In genomic region chr17:57892146-57892819, GRCh38 we compare ENCODE assay signal across 8 cellular contexts. TPM values are rescaled to one million over a fixed set of nuclear protein-coding genes. Genes with fewer than 3 reads are reported as not detected.
DNase-seq lines count a peak whose midpoint lies in the region; ATAC-seq and TF ChIP-seq lines count a peak whose summit lies in the region.

No MANE protein-coding gene starts in this region.

- DNase-seq in ELR (ENCODE audit: low read depth) (peak; percentile 90), RPMI7951 (ENCODE audit: low read depth) (peak; percentile 84), fibroblast of peridontal ligament (ENCODE audit: extremely low read depth) (peak; percentile 93)
- DNase-seq in activated T-helper 2 cell treated with anti-CD3 and anti-CD28 coated beads, Interferon-gamma antibody, Interleukin-2, Interleukin-4, amounts not matched to agents 10 μg/mL and 5 μg/mL and 100 μg/mL, durations not matched to agents 14 hours and 24 hours and 36 hours (ENCODE audit: low spot score) = peak; percentile 66

- no peak overlapping the region for H3K27ac Mint-ChIP-seq in activated T-helper 2 cell treated with anti-CD3 and anti-CD28 coated beads, Interferon-gamma antibody, Interleukin-2, Interleukin-4, amounts not matched to agents 10 μg/mL and 5 μg/mL and 100 μg/mL, durations not matched to agents 14 hours and 24 hours and 36 hours
- peak overlapping the region; percentile 99 to 100 (median 99) for H3K27ac Mint-ChIP-seq in nephron
- no peak overlapping the region for H3K27ac Mint-ChIP-seq in stimulated activated memory B cell treated with anti-CD40 and anti-IgM and Interleukin-4, amounts not matched to agents 10 μg/mL and 1 μg/mL and 100 μg/mL, for 72 hours

- H3K27ac ChIP-seq in HUES64 (ENCODE audit: low read depth, low read length) = peak overlapping the region; percentile 74

- no peak overlapping the region for H3K4me3 ChIP-seq in HUES64 (ENCODE audit: low read length)

- no peaks in the 10 kb centered on the region for H3K27me3 ChIP-seq in HUES64 (ENCODE audit: insufficient read depth, low read length)

- no peaks in the 10 kb centered on the region for H3K9me3 ChIP-seq in HUES64 (ENCODE audit: insufficient read depth, low read depth, low read length)

- no peaks in the 10 kb centered on the region for H3K9me3 Mint-ChIP-seq in activated T-helper 2 cell treated with anti-CD3 and anti-CD28 coated beads, Interferon-gamma antibody, Interleukin-2, Interleukin-4, amounts not matched to agents 10 μg/mL and 5 μg/mL and 100 μg/mL, durations not matched to agents 14 hours and 24 hours and 36 hours
- no peaks in the 10 kb centered on the region for H3K9me3 Mint-ChIP-seq in nephron
- no peaks in the 10 kb centered on the region for H3K9me3 Mint-ChIP-seq in stimulated activated memory B cell treated with anti-CD40 and anti-IgM and Interleukin-4, amounts not matched to agents 10 μg/mL and 1 μg/mL and 100 μg/mL, for 72 hours

- WGBS in HUES64 = 54% methylated on average over 6 of the region's 6 CpGs

- no peaks in the 10 kb centered on the region for H3K36me3 ChIP-seq in HUES64 (ENCODE audit: insufficient read depth, low read length)

- no peaks in the 10 kb centered on the region for H3K36me3 Mint-ChIP-seq in activated T-helper 2 cell treated with anti-CD3 and anti-CD28 coated beads, Interferon-gamma antibody, Interleukin-2, Interleukin-4, amounts not matched to agents 10 μg/mL and 5 μg/mL and 100 μg/mL, durations not matched to agents 14 hours and 24 hours and 36 hours (ENCODE audit: low read depth)
- H3K36me3 Mint-ChIP-seq in nephron (ENCODE audit: low read depth) = no peaks in the 10 kb centered on the region
- H3K36me3 Mint-ChIP-seq in stimulated activated memory B cell treated with anti-CD40 and anti-IgM and Interleukin-4, amounts not matched to agents 10 μg/mL and 1 μg/mL and 100 μg/mL, for 72 hours = no peaks in the 10 kb centered on the region

- H3K4me1 Mint-ChIP-seq in activated T-helper 2 cell treated with anti-CD3 and anti-CD28 coated beads, Interferon-gamma antibody, Interleukin-2, Interleukin-4, amounts not matched to agents 10 μg/mL and 5 μg/mL and 100 μg/mL, durations not matched to agents 14 hours and 24 hours and 36 hours (ENCODE audit: low read depth) = peaks cover 12% of the 10 kb centered on the region
- peaks cover 76% of the 10 kb centered on the region for H3K4me1 Mint-ChIP-seq in nephron
- H3K4me1 Mint-ChIP-seq in stimulated activated memory B cell treated with anti-CD40 and anti-IgM and Interleukin-4, amounts not matched to agents 10 μg/mL and 1 μg/mL and 100 μg/mL, for 72 hours = peaks cover 12% of the 10 kb centered on the region

- peak; percentile 75 for ATAC-seq in stimulated activated memory B cell treated with anti-CD40 and anti-IgM and Interleukin-4, amounts not matched to agents 10 μg/mL and 1 μg/mL and 100 μg/mL, for 72 hours
- no peak for ATAC-seq in HG03097 (IDR thresholded peaks at IDR 0.05; ENCODE audit: low FRiP score, unreplicated experiment)

- peaks cover 12% of the 10 kb centered on the region for H3K4me1 ChIP-seq in HUES64 (ENCODE audit: insufficient read depth, low read length)

- peaks cover 4% of the 10 kb centered on the region for H3K27me3 Mint-ChIP-seq in activated T-helper 2 cell treated with anti-CD3 and anti-CD28 coated beads, Interferon-gamma antibody, Interleukin-2, Interleukin-4, amounts not matched to agents 10 μg/mL and 5 μg/mL and 100 μg/mL, durations not matched to agents 14 hours and 24 hours and 36 hours (ENCODE audit: low read depth)
- no peaks in the 10 kb centered on the region for H3K27me3 Mint-ChIP-seq in nephron (ENCODE audit: low read depth)
- H3K27me3 Mint-ChIP-seq in stimulated activated memory B cell treated with anti-CD40 and anti-IgM and Interleukin-4, amounts not matched to agents 10 μg/mL and 1 μg/mL and 100 μg/mL, for 72 hours = peaks cover 36% of the 10 kb centered on the region

- intact Hi-C loops in activated T-helper 2 cell treated with anti-CD3 and anti-CD28 coated beads, Interferon-gamma antibody, Interleukin-2, Interleukin-4, amounts not matched to agents 10 μg/mL and 5 μg/mL and 100 μg/mL, durations not matched to agents 14 hours and 24 hours and 36 hours (cut with micrococcal nuclease) = loop anchor here (1.0 to 5.0 kb wide), 3 partner anchors 55 to 221 kb away; no protein-coding TSS in a partner anchor

- no peak overlapping the region for H3K4me3 Mint-ChIP-seq in activated T-helper 2 cell treated with anti-CD3 and anti-CD28 coated beads, Interferon-gamma antibody, Interleukin-2, Interleukin-4, amounts not matched to agents 10 μg/mL and 5 μg/mL and 100 μg/mL, durations not matched to agents 14 hours and 24 hours and 36 hours (ENCODE audit: low read depth)
- H3K4me3 Mint-ChIP-seq in nephron = peak overlapping the region; percentile 58 to 73 (median 59)
- H3K4me3 Mint-ChIP-seq in stimulated activated memory B cell treated with anti-CD40 and anti-IgM and Interleukin-4, amounts not matched to agents 10 μg/mL and 1 μg/mL and 100 μg/mL, for 72 hours = no peak overlapping the region

- H3K9ac ChIP-seq in HUES64 (ENCODE audit: low read depth, low read length) = peak overlapping the region; percentile 11

- TF ChIP-seq CTCF in nephron (IDR thresholded peaks at IDR 0.05; ENCODE audit: unreplicated experiment in 3 of 3) = peak; percentile 89 to 92 (median 91)

RNA-seq across cellular contexts. Expression of gene MRPS23, which starts 42.4 kb away (rescaled TPM):
- polyA plus RNA-seq in HUES64 (2013, experiment 1 of 2) = 54.9 TPM
- 49.2 TPM for polyA plus RNA-seq in HUES64 (2013, experiment 2 of 2)
- 16.3 and 36.6 TPM in 2 replicates for total RNA-seq in RPMI7951 (2014; rRNA removed; shearing (Covaris generic))
- 69.5 and 71.6 TPM in 2 replicates for total RNA-seq in activated T-helper 2 cell treated with anti-CD3 and anti-CD28 coated beads, Interferon-gamma antibody, Interleukin-2, Interleukin-4, amounts not matched to agents 10 μg/mL and 5 μg/mL and 100 μg/mL, durations not matched to agents 14 hours and 24 hours and 36 hours

Comparison
In these comparisons a context has a peak if more than half of its experiments do, and no peak if none do; other contexts are left out.
1. H3K27ac Mint-ChIP-seq: peak in nephron (3 of 3); none in activated T-helper 2 cell treated with anti-CD3 and anti-CD28 coated beads, Interferon-gamma antibody, Interleukin-2, Interleukin-4, amounts not matched to agents 10 μg/mL and 5 μg/mL and 100 μg/mL, durations not matched to agents 14 hours and 24 hours and 36 hours (single experiment) and stimulated activated memory B cell treated with anti-CD40 and anti-IgM and Interleukin-4, amounts not matched to agents 10 μg/mL and 1 μg/mL and 100 μg/mL, for 72 hours (single experiment).
2. H3K4me3 Mint-ChIP-seq: peak in nephron (3 of 3); none in activated T-helper 2 cell treated with anti-CD3 and anti-CD28 coated beads, Interferon-gamma antibody, Interleukin-2, Interleukin-4, amounts not matched to agents 10 μg/mL and 5 μg/mL and 100 μg/mL, durations not matched to agents 14 hours and 24 hours and 36 hours (single experiment) and stimulated activated memory B cell treated with anti-CD40 and anti-IgM and Interleukin-4, amounts not matched to agents 10 μg/mL and 1 μg/mL and 100 μg/mL, for 72 hours (single experiment).
3. Peak in every context shown above with its lines, with median percentiles within 50 percentile points of each other: DNase-seq.